1 cellular context compared by ENCODE assay signal in genomic region chr6:169810066-169810989, GRCh38.
TF ChIP-seq lines count a peak whose summit lies in the region.

No MANE protein-coding gene starts in this region.

TF ChIP-seq in HepG2, 621 proteins besides CTCF, POLR2A, EP300 and RAD21 (continued from another document and continues in another):
- TF ChIP-seq MTA3 (CRISPR knock-in tag; IDR thresholded peaks at IDR 0.05): no peak
- 0 out of 2 replicates have a peak, but pooled peaks have one; percentile 18 for TF ChIP-seq ZNF788 (CRISPR knock-in tag; IDR thresholded peaks at IDR 0.05; ENCODE audit: borderline replicate concordance)
- TF ChIP-seq HNF1B (CRISPR knock-in tag; IDR thresholded peaks at IDR 0.05): no peak
- 0 out of 2 replicates have a peak, but pooled peaks have one; percentile 31 for TF ChIP-seq ZNF317 (CRISPR knock-in tag; IDR thresholded peaks at IDR 0.05)
- TF ChIP-seq ZBTB46 (CRISPR knock-in tag; IDR thresholded peaks at IDR 0.05; ENCODE audit: borderline replicate concordance): no peak
- TF ChIP-seq THAP8 (CRISPR knock-in tag; IDR thresholded peaks at IDR 0.05; ENCODE audit: borderline replicate concordance): no peak
- no peak for TF ChIP-seq AFF4 (CRISPR knock-in tag; IDR thresholded peaks at IDR 0.05)
- no peak for TF ChIP-seq ZMAT5 (CRISPR knock-in tag; IDR thresholded peaks at IDR 0.05; ENCODE audit: borderline replicate concordance, low read depth)
- TF ChIP-seq FIP1L1 (IDR thresholded peaks at IDR 0.05; ENCODE audit: borderline replicate concordance, insufficient read depth, low read depth, low read length): no peak
- TF ChIP-seq ZNF614 (CRISPR knock-in tag; IDR thresholded peaks at IDR 0.05; ENCODE audit: borderline replicate concordance): no peak; the same call in 1 of the 2 replicates
- TF ChIP-seq NCOR1 (IDR thresholded peaks at IDR 0.05; ENCODE audit: borderline replicate concordance, low read length): no peak
- no peak for TF ChIP-seq ZNF572 (CRISPR knock-in tag; IDR thresholded peaks at IDR 0.05)
- TF ChIP-seq PCBP1 (IDR thresholded peaks at IDR 0.05; ENCODE audit: borderline replicate concordance, low read depth, low read length): no peak
- TF ChIP-seq ZNF263 (CRISPR knock-in tag; IDR thresholded peaks at IDR 0.05): peak; percentile 78
- no peak for TF ChIP-seq U2AF2 (IDR thresholded peaks at IDR 0.05; ENCODE audit: low read depth, low read length)
- no peak for TF ChIP-seq HOXA9 (CRISPR knock-in tag; IDR thresholded peaks at IDR 0.05; ENCODE audit: borderline replicate concordance)
- no peak for TF ChIP-seq RERE (CRISPR knock-in tag; IDR thresholded peaks at IDR 0.05; ENCODE audit: low read depth)
- TF ChIP-seq STAT6 (CRISPR knock-in tag; IDR thresholded peaks at IDR 0.05; ENCODE audit: borderline replicate concordance): no peak
- no peak for TF ChIP-seq GABPA (IDR thresholded peaks at IDR 0.05; ENCODE audit: low read depth, low read length)
- peak; percentile 54 for TF ChIP-seq GABPA (CRISPR knock-in tag; IDR thresholded peaks at IDR 0.05; ENCODE audit: low read depth)
- TF ChIP-seq AKNA (CRISPR knock-in tag; IDR thresholded peaks at IDR 0.05; ENCODE audit: borderline replicate concordance): no peak
- TF ChIP-seq RXRA (CRISPR knock-in tag; IDR thresholded peaks at IDR 0.05): 0 out of 2 replicates have a peak, but pooled peaks have one; percentile 15
- TF ChIP-seq ZNF512B (CRISPR knock-in tag; IDR thresholded peaks at IDR 0.05; ENCODE audit: borderline replicate concordance): no peak
- no peak for TF ChIP-seq ATF4 (CRISPR knock-in tag; IDR thresholded peaks at IDR 0.05)
- TF ChIP-seq CREB1 (IDR thresholded peaks at IDR 0.05): no peak
- TF ChIP-seq CREB1 (CRISPR knock-in tag; IDR thresholded peaks at IDR 0.05): no peak
